8 cellular contexts compared by ENCODE assay signal in genomic region chr6:53956068-53956711, GRCh38.
DNase-seq lines count a peak whose midpoint lies in the region; ATAC-seq and TF ChIP-seq lines count a peak whose summit lies in the region.

No MANE protein-coding gene starts in this region.

- H3K27ac Mint-ChIP-seq in activated CD4-positive, alpha-beta memory T cell treated with anti-CD3 and anti-CD28 coated beads for 36 hours = no peak overlapping the region

- H2BK12ac ChIP-seq in trophoblast cell (ENCODE audit: low read length) = peak overlapping the region; percentile 6

- WGBS in trophoblast cell (ENCODE audit: extremely low coverage, insufficient coverage, insufficient read length) = no CpG with 5 or more reads among the region's 6 CpGs

- POLR2A ChIA-PET in activated CD4-positive, alpha-beta memory T cell treated with anti-CD3 and anti-CD28 coated beads for 36 hours (lab: Charles Lee) = no interaction called here

- ATAC-seq in HG02852 (IDR thresholded peaks at IDR 0.05; ENCODE audit: unreplicated experiment) = peak; percentile 66
- no peak for ATAC-seq in HG02973 (IDR thresholded peaks at IDR 0.05; ENCODE audit: unreplicated experiment)

- H4K8ac ChIP-seq in trophoblast cell (ENCODE audit: low read depth, low read length) = no peak overlapping the region

- H3K4me3 ChIP-seq in GM12875 (ENCODE audit: low read depth, low read length) = no peak overlapping the region
- H3K4me3 ChIP-seq in trophoblast cell (ENCODE audit: low read depth, low read length) = no peak overlapping the region

- intact Hi-C loops in activated CD4-positive, alpha-beta memory T cell treated with anti-CD3 and anti-CD28 coated beads for 36 hours (cut with micrococcal nuclease) = loop anchor here (1.0 to 2.0 kb wide), 2 partner anchors 162 to 237 kb away; no protein-coding TSS in a partner anchor

- no peaks in the 10 kb centered on the region for H3K79me2 ChIP-seq in trophoblast cell (ENCODE audit: control insufficient read depth, insufficient read depth, low read length, poor library complexity)

- no peak overlapping the region for H2AFZ ChIP-seq in trophoblast cell (ENCODE audit: insufficient read depth, low read length, poor library complexity)

- no peaks in the 10 kb centered on the region for H3K9me3 ChIP-seq in trophoblast cell (ENCODE audit: insufficient read depth, low read depth, low read length)

- H3K4me2 ChIP-seq in trophoblast cell (ENCODE audit: low read length) = no peak overlapping the region

- H3K9ac ChIP-seq in trophoblast cell (ENCODE audit: low read length) = no peak overlapping the region

- H3K4me1 ChIP-seq in trophoblast cell (ENCODE audit: control insufficient read depth in 1 of 2, insufficient read depth in 2 of 2, low read length in 2 of 2) = peaks cover 0 to 2% of the 10 kb centered on the region in 2 experiments

- TF ChIP-seq CTCF in 22Rv1 (IDR thresholded peaks at IDR 0.05) = peak; percentile 78
- TF ChIP-seq CTCF in GM12875 (IDR thresholded peaks at IDR 0.05; ENCODE audit: borderline replicate concordance, insufficient read depth, low read depth, low read length) = peak; percentile 19; the same call in 1 of the 2 replicates

- H4K12ac ChIP-seq in trophoblast cell (ENCODE audit: low read depth, low read length) = no peak overlapping the region

- H3K36me3 Mint-ChIP-seq in activated CD4-positive, alpha-beta memory T cell treated with anti-CD3 and anti-CD28 coated beads for 36 hours = no peaks in the 10 kb centered on the region

- H3K27me3 Mint-ChIP-seq in activated CD4-positive, alpha-beta memory T cell treated with anti-CD3 and anti-CD28 coated beads for 36 hours = peaks cover 2% of the 10 kb centered on the region

- peak; percentile 19 for DNase-seq in NCI-H2107 (lab: John Stamatoyannopoulos, UW)
- DNase-seq in activated CD4-positive, alpha-beta memory T cell treated with anti-CD3 and anti-CD28 coated beads for 36 hours = peak; percentile 46
- peak; percentile 33 for DNase-seq in glomerular endothelial cell (ENCODE audit: extremely low read depth, low read depth, low spot score)
- DNase-seq in trophoblast cell = peak; percentile 81 to 88

- no peak overlapping the region for H3K4me3 Mint-ChIP-seq in activated CD4-positive, alpha-beta memory T cell treated with anti-CD3 and anti-CD28 coated beads for 36 hours

- H2BK5ac ChIP-seq in trophoblast cell (ENCODE audit: low read depth, low read length, poor library complexity) = no peak overlapping the region

- H3K27ac ChIP-seq in 22Rv1 (no peak overlapping the region), trophoblast cell (ENCODE audit: low read depth, low read length) (no peak overlapping the region)

- no peaks in the 10 kb centered on the region for H3K36me3 ChIP-seq in trophoblast cell (ENCODE audit: control insufficient read depth in 1 of 2, insufficient read depth in 2 of 2, low read length in 2 of 2)

- H3K79me1 ChIP-seq in trophoblast cell (ENCODE audit: low read length) = peaks cover 4% of the 10 kb centered on the region

- no peak overlapping the region for H3K14ac ChIP-seq in trophoblast cell (ENCODE audit: low read length)

- no peak overlapping the region for H2BK120ac ChIP-seq in trophoblast cell (ENCODE audit: insufficient read depth, low read length, poor library complexity)

- H3K9me3 Mint-ChIP-seq in activated CD4-positive, alpha-beta memory T cell treated with anti-CD3 and anti-CD28 coated beads for 36 hours = peaks cover 4% of the 10 kb centered on the region

- no peak overlapping the region for H2AK5ac ChIP-seq in trophoblast cell (ENCODE audit: low read length)

- H3K23ac ChIP-seq in trophoblast cell (ENCODE audit: low read length) = no peak overlapping the region

- H3K4ac ChIP-seq in trophoblast cell (ENCODE audit: low read depth, low read length) = no peak overlapping the region

- H4K91ac ChIP-seq in trophoblast cell (ENCODE audit: low read depth, low read length) = peak overlapping the region; percentile 33

- CTCF ChIA-PET in activated CD4-positive, alpha-beta memory T cell treated with anti-CD3 and anti-CD28 coated beads for 36 hours (lab: Charles Lee) = interaction anchor here (0.7 to 3.1 kb wide), 8 partner anchors 9 to 527 kb away, joined by 3 to 20 read pairs (median 4); partner anchors contain the start of gene LRRC1

- no peak overlapping the region for H3K18ac ChIP-seq in trophoblast cell (ENCODE audit: low read length)

- no peaks in the 10 kb centered on the region for H3K27me3 ChIP-seq in trophoblast cell (ENCODE audit: insufficient read depth, low read length)

- H3K4me1 Mint-ChIP-seq in activated CD4-positive, alpha-beta memory T cell treated with anti-CD3 and anti-CD28 coated beads for 36 hours (ENCODE audit: low read depth) = no peaks in the 10 kb centered on the region

Comparison
In these comparisons a context has a peak if more than half of its experiments do, and no peak if none do; other contexts are left out.
1. DNase-seq: peak in every context shown above with its lines; median percentile 84 in trophoblast cell; 46 in activated CD4-positive, alpha-beta memory T cell treated with anti-CD3 and anti-CD28 coated beads for 36 hours; 33 in glomerular endothelial cell; 19 in NCI-H2107.